ENCODE assay signal across 29 cellular contexts in the genomic region with DNA sequence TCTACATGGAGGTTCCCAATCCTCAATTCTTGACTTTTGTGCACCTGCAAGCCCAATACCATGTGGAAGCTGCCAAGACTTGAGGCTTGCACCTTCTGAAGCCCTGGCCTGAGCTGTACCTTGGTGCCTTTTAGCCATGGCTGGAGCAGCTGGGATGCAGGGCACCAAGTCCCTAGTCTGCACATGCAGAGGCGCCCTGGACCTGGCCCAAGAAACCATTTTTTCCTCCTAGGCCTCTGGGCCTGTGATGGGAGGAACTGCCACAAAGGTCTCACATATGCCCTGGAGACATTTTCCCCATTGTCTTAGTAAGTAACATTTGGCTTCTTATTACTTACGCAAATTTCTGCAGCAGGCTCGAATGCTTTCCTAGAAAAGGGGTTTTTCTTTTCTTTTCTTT.
"Had no signal": no experiment of that assay in that cellular context is flagged by ENCODE, and none has a peak within 500 bp of the region (broad histone marks: within the 10 kb centered on the region; RNA-seq: fewer than 3 reads in every experiment).

No MANE protein-coding gene starts in this region.

- H3K27ac Mint-ChIP-seq: activated CD4-positive, alpha-beta memory T cell treated with anti-CD3 and anti-CD28 coated beads for 36 hours; activated CD4-positive, alpha-beta T cell treated with anti-CD3 and anti-CD28 coated beads for 36 hours; activated CD4-positive, alpha-beta T cell treated with anti-CD3 and anti-CD28 coated beads, Interleukin-2, amount 10 ng/mL, durations not matched to agents 24 days and 14 days; activated CD8-positive, alpha-beta memory T cell treated with anti-CD3 and anti-CD28 coated beads, Interleukin-2, amount 10 ng/mL, durations not matched to agents 7 days and 5 days; activated CD8-positive, alpha-beta T cell treated with anti-CD3 and anti-CD28 coated beads, Interleukin-2, amount 10 ng/mL, durations not matched to agents 7 days and 5 days; activated naive CD4-positive, alpha-beta T cell treated with anti-CD3 and anti-CD28 coated beads for 36 hours; activated naive CD4-positive, alpha-beta T cell treated with anti-CD3 and anti-CD28 coated beads, Interleukin-2, amount 50 U/mL, for 24 hours; activated naive CD8-positive, alpha-beta T cell treated with anti-CD3 and anti-CD28 coated beads for 36 hours; activated naive CD8-positive, alpha-beta T cell treated with anti-CD3 and anti-CD28 coated beads, Interleukin-2, amount 50 U/mL, for 24 hours; activated T-helper 1 cell treated with anti-CD3 and anti-CD28 coated beads, Interleukin-12 subunit alpha, Interleukin-12 subunit beta, Interleukin-2, Interleukin-4 antibody, amounts not matched to agents 30 ng/mL and 10 ng/mL and 1 ng/mL, durations not matched to agents 14 hours and 24 hours and 36 hours; activated T-helper 2 cell treated with anti-CD3 and anti-CD28 coated beads, Interferon-gamma antibody, Interleukin-2, Interleukin-4, amounts not matched to agents 10 μg/mL and 5 μg/mL and 100 μg/mL, durations not matched to agents 14 hours and 24 hours and 36 hours had no signal

- H3K4me1 ChIP-seq: adrenal gland, body of pancreas, colonic mucosa, foreskin keratinocyte, gastrocnemius medialis, heart left ventricle had no signal

- H3K36me3 Mint-ChIP-seq: activated CD4-positive, alpha-beta memory T cell treated with anti-CD3 and anti-CD28 coated beads for 36 hours; activated CD8-positive, alpha-beta memory T cell treated with anti-CD3 and anti-CD28 coated beads, Interleukin-2, amount 10 ng/mL, durations not matched to agents 7 days and 5 days; activated naive CD4-positive, alpha-beta T cell treated with anti-CD3 and anti-CD28 coated beads, Interleukin-2, amount 50 U/mL, for 24 hours; activated naive CD8-positive, alpha-beta T cell treated with anti-CD3 and anti-CD28 coated beads for 36 hours had no signal

- H3K36me3 ChIP-seq: adrenal gland, colonic mucosa, gastrocnemius medialis, heart left ventricle had no signal

- H3K9me3 ChIP-seq: adrenal gland, body of pancreas, colonic mucosa had no signal

- H3K27me3 Mint-ChIP-seq: activated CD4-positive, alpha-beta memory T cell treated with anti-CD3 and anti-CD28 coated beads for 36 hours; activated CD4-positive, alpha-beta T cell treated with anti-CD3 and anti-CD28 coated beads for 36 hours; activated CD4-positive, alpha-beta T cell treated with anti-CD3 and anti-CD28 coated beads, Interleukin-2, amount 10 ng/mL, durations not matched to agents 24 days and 14 days; activated CD8-positive, alpha-beta memory T cell treated with anti-CD3 and anti-CD28 coated beads, Interleukin-2, amount 10 ng/mL, durations not matched to agents 7 days and 5 days; activated naive CD4-positive, alpha-beta T cell treated with anti-CD3 and anti-CD28 coated beads, Interleukin-2, amount 50 U/mL, for 24 hours; activated naive CD8-positive, alpha-beta T cell treated with anti-CD3 and anti-CD28 coated beads for 36 hours; activated naive CD8-positive, alpha-beta T cell treated with anti-CD3 and anti-CD28 coated beads, Interleukin-2, amount 50 U/mL, for 24 hours had no signal

- H3K4me1 Mint-ChIP-seq: activated CD4-positive, alpha-beta T cell treated with anti-CD3 and anti-CD28 coated beads for 36 hours; activated CD4-positive, alpha-beta T cell treated with anti-CD3 and anti-CD28 coated beads, Interleukin-2, amount 10 ng/mL, durations not matched to agents 24 days and 14 days; activated CD8-positive, alpha-beta memory T cell treated with anti-CD3 and anti-CD28 coated beads, Interleukin-2, amount 10 ng/mL, durations not matched to agents 7 days and 5 days; activated naive CD4-positive, alpha-beta T cell treated with anti-CD3 and anti-CD28 coated beads, Interleukin-2, amount 50 U/mL, for 24 hours; activated naive CD8-positive, alpha-beta T cell treated with anti-CD3 and anti-CD28 coated beads for 36 hours; activated naive CD8-positive, alpha-beta T cell treated with anti-CD3 and anti-CD28 coated beads, Interleukin-2, amount 50 U/mL, for 24 hours had no signal

- H3K4me3 Mint-ChIP-seq: activated CD4-positive, alpha-beta memory T cell treated with anti-CD3 and anti-CD28 coated beads for 36 hours; activated CD4-positive, alpha-beta T cell treated with anti-CD3 and anti-CD28 coated beads for 36 hours; activated CD4-positive, alpha-beta T cell treated with anti-CD3 and anti-CD28 coated beads, Interleukin-2, amount 10 ng/mL, durations not matched to agents 24 days and 14 days; activated CD8-positive, alpha-beta memory T cell treated with anti-CD3 and anti-CD28 coated beads, Interleukin-2, amount 10 ng/mL, durations not matched to agents 7 days and 5 days; activated CD8-positive, alpha-beta T cell treated with anti-CD3 and anti-CD28 coated beads, Interleukin-2, amount 10 ng/mL, durations not matched to agents 7 days and 5 days; activated naive CD4-positive, alpha-beta T cell treated with anti-CD3 and anti-CD28 coated beads for 36 hours; activated naive CD4-positive, alpha-beta T cell treated with anti-CD3 and anti-CD28 coated beads, Interleukin-2, amount 50 U/mL, for 24 hours; activated naive CD8-positive, alpha-beta T cell treated with anti-CD3 and anti-CD28 coated beads for 36 hours; activated naive CD8-positive, alpha-beta T cell treated with anti-CD3 and anti-CD28 coated beads, Interleukin-2, amount 50 U/mL, for 24 hours; activated T-helper 1 cell treated with anti-CD3 and anti-CD28 coated beads, Interleukin-12 subunit alpha, Interleukin-12 subunit beta, Interleukin-2, Interleukin-4 antibody, amounts not matched to agents 30 ng/mL and 10 ng/mL and 1 ng/mL, durations not matched to agents 14 hours and 24 hours and 36 hours had no signal

- H3K27me3 ChIP-seq: adrenal gland, body of pancreas, colonic mucosa, foreskin keratinocyte, gastrocnemius medialis, heart left ventricle had no signal

- DNase-seq: activated CD4-positive, alpha-beta memory T cell treated with anti-CD3 and anti-CD28 coated beads for 36 hours; activated CD4-positive, alpha-beta T cell treated with anti-CD3 and anti-CD28 coated beads for 36 hours; activated CD4-positive, alpha-beta T cell treated with anti-CD3 and anti-CD28 coated beads, Interleukin-2, amount 10 ng/mL, durations not matched to agents 24 days and 14 days; activated CD4-positive, CD25-positive, alpha-beta regulatory T cell; activated CD4-positive, CD25-positive, alpha-beta regulatory T cell treated with anti-CD3 and anti-CD28 coated beads, Interleukin-2, amount 50 U/mL, for 72 hours; activated CD8-positive, alpha-beta memory T cell treated with anti-CD3 and anti-CD28 coated beads, Interleukin-2, amount 10 ng/mL, durations not matched to agents 7 days and 5 days; activated CD8-positive, alpha-beta memory T cell treated with anti-CD3 and anti-CD28 coated beads, Interleukin-2, amount 50 U/mL, for 4 hours; activated CD8-positive, alpha-beta T cell treated with anti-CD3 and anti-CD28 coated beads, Interleukin-2, amount 10 ng/mL, durations not matched to agents 7 days and 5 days; activated effector memory CD4-positive, alpha-beta T cell treated with anti-CD3 and anti-CD28 coated beads, Interleukin-2, amount 50 U/mL, for 16 hours; activated naive CD4-positive, alpha-beta T cell treated with anti-CD3 and anti-CD28 coated beads for 36 hours; activated naive CD8-positive, alpha-beta T cell treated with anti-CD3 and anti-CD28 coated beads for 36 hours; activated naive CD8-positive, alpha-beta T cell treated with anti-CD3 and anti-CD28 coated beads, Interleukin-2, amount 50 U/mL, for 24 hours; activated T-cell treated with anti-CD3 and anti-CD28 coated beads, Interleukin-2, amount 50 U/mL, for 1 hour; activated T-cell treated with anti-CD3 and anti-CD28 coated beads, Interleukin-2, amount 50 U/mL, for 48 hours; adrenal gland; amygdala; aorta; body of pancreas; caudate nucleus; colonic mucosa; effector CD8-positive, alpha-beta T cell; foreskin keratinocyte; gastrocnemius medialis; glutamatergic neuron; heart left ventricle; T-helper 2 cell had no signal

- H3K27ac ChIP-seq: adrenal gland, body of pancreas, colonic mucosa, foreskin keratinocyte, gastrocnemius medialis, heart left ventricle had no signal

- H3K4me3 ChIP-seq: adrenal gland, body of pancreas, colonic mucosa, gastrocnemius medialis, heart left ventricle had no signal
